1 cellular context compared by ENCODE assay signal in genomic region chr2:121052507-121052906, GRCh38.
TF ChIP-seq lines count a peak whose summit lies in the region.

No MANE protein-coding gene starts in this region.

TF ChIP-seq in SK-N-SH, 30 proteins besides CTCF, POLR2A, EP300 and RAD21 (continued from another document):
- TF ChIP-seq USF1 (IDR thresholded peaks at IDR 0.05; ENCODE audit: borderline replicate concordance, low read depth) (no peak), TEAD4 (IDR thresholded peaks at IDR 0.05; ENCODE audit: borderline replicate concordance, insufficient read depth) (no peak)
